17 cellular contexts compared by ENCODE assay signal in the genomic region with DNA sequence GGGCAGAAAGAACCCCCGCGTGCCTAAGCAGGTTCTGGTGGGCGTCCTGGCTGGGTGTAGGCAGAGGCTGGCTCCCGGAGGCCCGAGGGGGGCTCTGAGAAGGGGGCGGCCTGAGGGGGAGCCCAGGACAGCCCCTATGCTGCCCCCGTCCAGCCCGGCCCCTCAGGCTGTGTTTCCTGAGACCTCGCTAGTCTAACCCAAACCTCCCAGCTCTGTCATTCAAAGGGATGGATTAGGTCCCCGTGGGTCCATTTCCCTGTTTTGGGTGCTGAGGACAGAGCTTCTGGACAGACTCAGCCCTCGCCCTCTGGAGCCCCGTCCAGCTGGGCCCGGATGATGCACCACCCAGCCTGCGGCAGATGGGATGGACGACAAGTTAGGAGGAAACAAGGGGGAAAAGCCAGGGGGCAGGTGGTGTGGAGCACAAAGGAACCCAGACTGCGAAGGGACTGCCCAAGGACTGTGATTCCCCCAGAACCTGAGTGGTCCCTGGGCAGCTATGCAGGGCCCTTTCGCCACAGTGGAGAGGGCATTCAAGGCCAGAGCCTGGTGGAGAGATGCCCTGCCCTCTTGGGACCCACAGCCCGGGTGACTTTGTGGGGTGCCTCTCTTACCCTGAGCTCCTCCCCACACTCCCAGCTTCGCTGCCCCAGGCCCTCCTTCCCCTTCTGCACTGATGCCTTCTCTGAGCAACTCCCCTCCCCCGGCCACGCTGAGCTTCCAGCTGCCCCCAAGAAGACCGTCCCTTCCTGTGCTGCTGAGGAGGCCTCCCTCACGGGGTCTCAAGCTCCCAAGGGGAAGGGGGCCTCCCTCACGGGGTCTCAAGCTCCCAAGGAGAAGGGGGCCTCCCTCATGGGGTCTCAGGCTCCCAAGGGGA. TPM values are rescaled to one million over a fixed set of nuclear protein-coding genes. Genes with fewer than 3 reads are reported as not detected.
A peak's percentile ranks its signal among the peaks of the same experiment; 100 is the strongest.
DNase-seq lines count a peak whose midpoint lies in the region; ATAC-seq, FAIRE-seq and TF ChIP-seq lines count a peak whose summit lies in the region.
"Had no signal": no experiment of that assay in that cellular context is flagged by ENCODE, and none has a peak within 500 bp of the region (broad histone marks: within the 10 kb centered on the region; RNA-seq: fewer than 3 reads in every experiment).

No MANE protein-coding gene starts in this region.

- BruUV-seq in HepG2 (replicated peaks; lab: Mats Ljungman, UMichigan): no TSS peak

- peaks cover 0 to 6% (median 0%) of the 10 kb centered on the region in 7 donors for H3K9me3 Mint-ChIP-seq in naive B cell

- peaks cover 15 to 19% (median 17%) of the 10 kb centered on the region in 3 donors for H3K4me1 Mint-ChIP-seq in naive B cell

- H3K4me3 ChIP-seq in HepG2 (replicated peaks in 1 of 3; ENCODE audit: insufficient read depth in 1 of 3, low read depth in 2 of 3, low read length in 3 of 3) (no peak overlapping the region), right lobe of liver (no peak overlapping the region), adrenal gland (no peak overlapping the region), SJCRH30 (no peak overlapping the region)

- H2AFZ ChIP-seq in HepG2 (ENCODE audit: low read length): no peak overlapping the region

- H3K27ac Mint-ChIP-seq in naive B cell: peak overlapping the region in 3 of 6 donors; percentile 59 to 88 (median 71)
- H3K27ac Mint-ChIP-seq: activated CD4-positive, alpha-beta T cell treated with anti-CD3 and anti-CD28 coated beads, Interleukin-2, amount 10 ng/mL, durations not matched to agents 7 days and 5 days; T-helper 2 cell treated with Interferon-gamma antibody and Interleukin-4, amounts not matched to agents 5 μg/mL and 100 μg/mL, for 36 hours had no signal

- TF ChIP-seq RAD21 in HepG2 (CRISPR knock-in tag; IDR thresholded peaks at IDR 0.05): no peak

- POLR2A ChIA-PET in HepG2 (lab: Yijun Ruan, JAX): interaction anchor here (1.4 to 2.3 kb wide), 2 partner anchors 9 to 67 kb away, joined by 4 to 6 read pairs; no protein-coding TSS in a partner anchor

- peaks cover 26 to 57% (median 46%) of the 10 kb centered on the region in 3 donors for H3K27me3 Mint-ChIP-seq in naive B cell

- peak overlapping the region in 5 of 8 donors; percentile 26 to 77 (median 51) for H3K4me3 Mint-ChIP-seq in naive B cell
- H3K4me3 Mint-ChIP-seq: activated CD4-positive, alpha-beta T cell treated with anti-CD3 and anti-CD28 coated beads, Interleukin-2, amount 10 ng/mL, durations not matched to agents 7 days and 5 days; T-helper 2 cell treated with Interferon-gamma antibody and Interleukin-4, amounts not matched to agents 5 μg/mL and 100 μg/mL, for 36 hours had no signal

- H3K36me3 Mint-ChIP-seq in naive B cell: peaks cover 6 to 7% of the 10 kb centered on the region in 2 donors

- H3K36me3 ChIP-seq in HepG2 (replicated peaks in 1 of 2; ENCODE audit: control insufficient read depth in 1 of 2, insufficient read depth in 2 of 2, low read length in 2 of 2) (no peaks in the 10 kb centered on the region), right lobe of liver (no peaks in the 10 kb centered on the region), adrenal gland (replicated peaks in 1 of 2) (no peaks in the 10 kb centered on the region), SJCRH30 (no peaks in the 10 kb centered on the region)
- H3K36me3 ChIP-seq: BE2C had no signal

- WGBS in HepG2 (ENCODE audit: low lambda C conversion rate): 64% methylated on average over 19 of the region's 24 CpGs
- 35% methylated on average over 6 of the region's 24 CpGs for WGBS in right lobe of liver (ENCODE audit: insufficient coverage, low coverage, low lambda C conversion rate, missing lambda C conversion rate)
- WGBS in adrenal gland, 4 donors: 47 to 56% (median 53%) methylated on average over 9 to 24 of the region's 24 CpGs

- TF ChIP-seq CTCF in HepG2 (CRISPR knock-in tag; IDR thresholded peaks at IDR 0.05) (no peak), right lobe of liver (IDR thresholded peaks at IDR 0.05) (no peak), adrenal gland (IDR thresholded peaks at IDR 0.05) (no peak)

- H3K9me3 ChIP-seq in HepG2 (ENCODE audit: low read length) (peaks cover under 1% of the 10 kb centered on the region; the same call in 1 of the 2 replicates), right lobe of liver (no peaks in the 10 kb centered on the region), adrenal gland (replicated peaks in 1 of 3) (no peaks in the 10 kb centered on the region), SJCRH30 (replicated peaks) (no peaks in the 10 kb centered on the region; the same call in 1 of the 2 replicates)

- CTCF ChIA-PET in HepG2 (lab: Yijun Ruan, JAX; ENCODE audit: low intra/inter-chr PET ratio, low total read pairs): no interaction called here

- intact Hi-C loops in HepG2 (cut with micrococcal nuclease; ENCODE audit: unreplicated experiment): no loop called here
- intact Hi-C loops in right lobe of liver (cut with DNase I): no loop called here
- intact Hi-C loops in adrenal gland (cut with DNase I): no loop called here

- H3K4me2 ChIP-seq in HepG2 (ENCODE audit: low read depth, low read length): peak overlapping the region; percentile 1; the same call in 1 of the 2 replicates

- no peak for ATAC-seq in HepG2
- ATAC-seq in right lobe of liver: no peak
- ATAC-seq in naive B cell (ENCODE audit: low read depth in 2 of 2): no peak

- H4K20me1 ChIP-seq in HepG2 (ENCODE audit: insufficient read depth, low read length): peaks cover 4% of the 10 kb centered on the region; the same call in 1 of the 2 replicates

- TF ChIP-seq EP300 in HepG2 (IDR thresholded peaks at IDR 0.05; ENCODE audit: low read depth in 2 of 2, low read length in 2 of 2) (no peak), HepG2 (CRISPR knock-in tag; IDR thresholded peaks at IDR 0.05; ENCODE audit: borderline replicate concordance) (no peak)

- peaks cover 9% of the 10 kb centered on the region for H3K79me2 ChIP-seq in HepG2 (ENCODE audit: insufficient read depth, low read length)

- H3K27me3 ChIP-seq in HepG2 (ENCODE audit: control insufficient read depth in 1 of 2, insufficient read depth in 2 of 2, low read length in 2 of 2): no peaks in the 10 kb centered on the region; a peak in 1 of 5 replicates
- peaks cover 6 to 14% of the 10 kb centered on the region in 2 donors for H3K27me3 ChIP-seq in right lobe of liver
- peaks cover 52% of the 10 kb centered on the region for H3K27me3 ChIP-seq in adrenal gland
- no peaks in the 10 kb centered on the region for H3K27me3 ChIP-seq in SJCRH30

- no peak overlapping the region for H3K9ac ChIP-seq in HepG2 (ENCODE audit: insufficient read depth, low read depth, low read length)

- no peak for TF ChIP-seq POLR2A in HepG2 (IDR thresholded peaks at IDR 0.05; ENCODE audit: insufficient read depth in 1 of 2, low read depth in 2 of 2, low read length in 2 of 2)
- TF ChIP-seq POLR2A in right lobe of liver (IDR thresholded peaks at IDR 0.05): no peak
- TF ChIP-seq POLR2A in adrenal gland (IDR thresholded peaks at IDR 0.05): no peak

- FAIRE-seq in HepG2 (lab: Jason Lieb, UNC): no peak
- FAIRE-seq: small intestine had no signal

- DNase-seq in HepG2 (ENCODE audit: low spot score): no peak
- no peak for DNase-seq in right lobe of liver
- DNase-seq in astrocyte of the hippocampus (ENCODE audit: low read depth, low spot score): peak; percentile 28
- DNase-seq in naive B cell: no peak
- DNase-seq in OCI-M2 (lab: John Stamatoyannopoulos, UW; ENCODE audit: unreplicated experiment): no peak
- no peak for DNase-seq in NCI-H146 (lab: John Stamatoyannopoulos, UW)
- no peak for DNase-seq in adrenal gland
- no peak for DNase-seq in SJCRH30
- DNase-seq: activated CD4-positive, alpha-beta T cell treated with anti-CD3 and anti-CD28 coated beads, Interleukin-2, amount 10 ng/mL, durations not matched to agents 7 days and 5 days; dermis blood vessel endothelial cell; DND-41; NCI-H2029; NCI-H748 treated with DMSO at 0.1 percent for 48 hours; small intestine had no signal

- H3K27ac ChIP-seq in HepG2 (ENCODE audit: extremely low read length, insufficient read depth, low read length) (no peak overlapping the region), right lobe of liver (no peak overlapping the region), adrenal gland (no peak overlapping the region), SJCRH30 (no peak overlapping the region)
- H3K27ac ChIP-seq: RWPE1 had no signal

- H3K4me1 ChIP-seq in HepG2 (ENCODE audit: insufficient read depth, low read length) (peaks cover 39% of the 10 kb centered on the region), right lobe of liver (peaks cover 0 to 34% (median 0%) of the 10 kb centered on the region in 4 donors), adrenal gland (replicated peaks in 1 of 2) (peaks cover 4 to 32% of the 10 kb centered on the region in 2 donors), SJCRH30 (no peaks in the 10 kb centered on the region)
- H3K4me1 ChIP-seq: BE2C had no signal

- in situ Hi-C loops in HepG2 (cut with HindIII; ENCODE audit: extremely low pct_ligation_motif_present, low pct_unique_long_range_greater_than_20kb): no loop called here

RNA-seq across cellular contexts. Expression of gene HES4, which starts 2.8 kb away (rescaled TPM):
- total RNA-seq in HepG2 (2016; rRNA removed; fragmentation: Illumina TruSeq; extraction: Trizol) (4.4 and 8.8 TPM in 2 replicates), right lobe of liver (10 to 100 TPM in 2 of 6 experiments, 1 to 10 TPM in 4; 1.6 to 21.5 (median 5.2) TPM), adrenal gland (10 to 100 TPM in 1 of 8 donors, 1 to 10 TPM in 7; 3.1 to 14.5 (median 6.4) TPM)
- total RNA-seq in HepG2 (2016; cell fraction: cytosol; rRNA removed; fragmentation: Illumina TruSeq; extraction: Trizol; ENCODE audit: low read depth): 16.5 and 25.5 TPM in 2 replicates
- total RNA-seq in HepG2 (2016; cell fraction: insoluble cytoplasmic fraction; rRNA removed; fragmentation: Illumina TruSeq; extraction: Trizol): 3.4 and 7.9 TPM in 2 replicates
- total RNA-seq in HepG2 (2016; cell fraction: membrane; rRNA removed; fragmentation: Illumina TruSeq; extraction: Trizol): 13.5 and 18.3 TPM in 2 replicates
- 6.5 and 8.0 TPM in 2 replicates for total RNA-seq in HepG2 (2016; cell fraction: nucleus; rRNA removed; fragmentation: Illumina TruSeq; extraction: Trizol)
- polyA plus RNA-seq in HepG2 (2011; rRNA removed) (10.6 and 17.6 TPM in 2 replicates), naive B cell (ENCODE audit: low read depth in 6 of 6) (under 1 TPM in 2 of 6 donors, not detected in 4; 0.45 to 0.64 TPM), adrenal gland (10 to 100 TPM in 2 of 3 donors, not detected in 1; 27.3 to 29.8 TPM)
- polyA plus RNA-seq in HepG2 (2011; cell fraction: cytosol; rRNA removed): 11.6 and 28.6 TPM in 2 replicates
- 190 and 210 TPM in 2 replicates for polyA plus RNA-seq in HepG2 (2011; cell fraction: nucleus; rRNA removed)
- 4.3 and 7.0 TPM in 2 replicates for polyA plus RNA-seq in HepG2 (2012)
- 17.0 and 22.1 TPM in 2 replicates for polyA plus RNA-seq in HepG2 (2016; cell fraction: cytosol; fragmentation: Illumina TruSeq; extraction: Trizol; ENCODE audit: low read depth)
- polyA plus RNA-seq in HepG2 (2016; cell fraction: insoluble cytoplasmic fraction; fragmentation: Illumina TruSeq; extraction: Trizol; ENCODE audit: low read depth): 4.5 and 6.0 TPM in 2 replicates
- 10.6 and 11.4 TPM in 2 replicates for polyA plus RNA-seq in HepG2 (2016; cell fraction: membrane; fragmentation: Illumina TruSeq; extraction: Trizol; ENCODE audit: low read depth)
- 16.1 and 18.4 TPM in 2 replicates for polyA plus RNA-seq in HepG2 (2016; cell fraction: nucleus; fragmentation: Illumina TruSeq; extraction: Trizol; ENCODE audit: insufficient read depth, low read depth)
- polyA minus RNA-seq in HepG2 (2011; rRNA and poly(A)+ RNA removed; ENCODE audit: low replicate concordance): 2.2 and 6.1 TPM in 2 replicates
- polyA minus RNA-seq in HepG2 (2011; cell fraction: cytosol; rRNA and poly(A)+ RNA removed): 6.4 and 8.5 TPM in 2 replicates
- polyA minus RNA-seq in HepG2 (2011; cell fraction: nucleus; rRNA and poly(A)+ RNA removed): 4.6 and 8.9 TPM in 2 replicates
- 15.3 and 15.9 TPM in 2 replicates for total RNA-seq in SJCRH30 (2014; rRNA removed; shearing (Covaris generic))

RNA-seq across cellular contexts. Expression of gene PERM1, which starts 15.2 kb away (rescaled TPM):
- total RNA-seq in HepG2 (2016; rRNA removed; fragmentation: Illumina TruSeq; extraction: Trizol) (0.04 TPM in 1 of 2 replicates, not detected in the other), right lobe of liver (under 1 TPM in 4 of 6 experiments, not detected in 2; 0.18 to 0.46 (median 0.28) TPM), adrenal gland (under 1 TPM in 5 of 8 donors, not detected in 3; 0.13 to 0.28 (median 0.14) TPM)
- not detected in 2 replicates for total RNA-seq in HepG2 (2016; cell fraction: cytosol; rRNA removed; fragmentation: Illumina TruSeq; extraction: Trizol; ENCODE audit: low read depth)
- total RNA-seq in HepG2 (2016; cell fraction: insoluble cytoplasmic fraction; rRNA removed; fragmentation: Illumina TruSeq; extraction: Trizol): not detected in 2 replicates
- total RNA-seq in HepG2 (2016; cell fraction: membrane; rRNA removed; fragmentation: Illumina TruSeq; extraction: Trizol): not detected in 2 replicates
- total RNA-seq in HepG2 (2016; cell fraction: nucleus; rRNA removed; fragmentation: Illumina TruSeq; extraction: Trizol): not detected in 2 replicates
- polyA plus RNA-seq in HepG2 (2011; rRNA removed) (0.29 and 0.38 TPM in 2 replicates), naive B cell (ENCODE audit: low read depth in 6 of 6) (not detected), adrenal gland (under 1 TPM in 2 of 3 donors, not detected in 1; 0.40 to 0.88 TPM)
- polyA plus RNA-seq in HepG2 (2011; cell fraction: cytosol; rRNA removed): 0.17 and 0.32 TPM in 2 replicates
- 2.3 and 2.6 TPM in 2 replicates for polyA plus RNA-seq in HepG2 (2011; cell fraction: nucleus; rRNA removed)
- polyA plus RNA-seq in HepG2 (2012): 0.44 TPM in 2 replicates
- not detected in 2 replicates for polyA plus RNA-seq in HepG2 (2016; cell fraction: cytosol; fragmentation: Illumina TruSeq; extraction: Trizol; ENCODE audit: low read depth)
- not detected in 2 replicates for polyA plus RNA-seq in HepG2 (2016; cell fraction: insoluble cytoplasmic fraction; fragmentation: Illumina TruSeq; extraction: Trizol; ENCODE audit: low read depth)
- not detected in 2 replicates for polyA plus RNA-seq in HepG2 (2016; cell fraction: membrane; fragmentation: Illumina TruSeq; extraction: Trizol; ENCODE audit: low read depth)
- polyA plus RNA-seq in HepG2 (2016; cell fraction: nucleus; fragmentation: Illumina TruSeq; extraction: Trizol; ENCODE audit: insufficient read depth, low read depth): not detected in 2 replicates
- polyA minus RNA-seq in HepG2 (2011; rRNA and poly(A)+ RNA removed; ENCODE audit: low replicate concordance): 0.09 and 2.7 TPM in 2 replicates
- 0.44 and 0.59 TPM in 2 replicates for polyA minus RNA-seq in HepG2 (2011; cell fraction: cytosol; rRNA and poly(A)+ RNA removed)
- 0.99 and 1.2 TPM in 2 replicates for polyA minus RNA-seq in HepG2 (2011; cell fraction: nucleus; rRNA and poly(A)+ RNA removed)
- total RNA-seq in SJCRH30 (2014; rRNA removed; shearing (Covaris generic)): 0.13 TPM in 1 of 2 replicates, not detected in the other
- total RNA-seq: activated CD4-positive, alpha-beta T cell treated with anti-CD3 and anti-CD28 coated beads, Interleukin-2, amount 10 ng/mL, durations not matched to agents 7 days and 5 days; dermis blood vessel endothelial cell had no signal

RNA-seq across cellular contexts. Expression of gene ISG15, which starts 16.2 kb away (rescaled TPM):
- total RNA-seq in HepG2 (2016; rRNA removed; fragmentation: Illumina TruSeq; extraction: Trizol): 54.9 and 68.4 TPM in 2 replicates
- total RNA-seq in HepG2 (2016; cell fraction: cytosol; rRNA removed; fragmentation: Illumina TruSeq; extraction: Trizol; ENCODE audit: low read depth): 17.4 and 19.2 TPM in 2 replicates
- total RNA-seq in HepG2 (2016; cell fraction: insoluble cytoplasmic fraction; rRNA removed; fragmentation: Illumina TruSeq; extraction: Trizol): 52.2 and 77.4 TPM in 2 replicates
- total RNA-seq in HepG2 (2016; cell fraction: membrane; rRNA removed; fragmentation: Illumina TruSeq; extraction: Trizol): 17.7 and 18.1 TPM in 2 replicates
- total RNA-seq in HepG2 (2016; cell fraction: nucleus; rRNA removed; fragmentation: Illumina TruSeq; extraction: Trizol): 18.3 and 23.3 TPM in 2 replicates
- polyA plus RNA-seq in HepG2 (2011; rRNA removed): 42.1 and 63.7 TPM in 2 replicates
- polyA plus RNA-seq in HepG2 (2011; cell fraction: cytosol; rRNA removed): 49.9 and 81.6 TPM in 2 replicates
- polyA plus RNA-seq in HepG2 (2011; cell fraction: nucleus; rRNA removed): 24.5 and 32.4 TPM in 2 replicates
- 19.4 and 39.7 TPM in 2 replicates for polyA plus RNA-seq in HepG2 (2012)
- polyA plus RNA-seq in HepG2 (2016; cell fraction: cytosol; fragmentation: Illumina TruSeq; extraction: Trizol; ENCODE audit: low read depth): 13.7 and 17.3 TPM in 2 replicates
- polyA plus RNA-seq in HepG2 (2016; cell fraction: insoluble cytoplasmic fraction; fragmentation: Illumina TruSeq; extraction: Trizol; ENCODE audit: low read depth): 47.3 and 49.3 TPM in 2 replicates
- 10.1 and 12.3 TPM in 2 replicates for polyA plus RNA-seq in HepG2 (2016; cell fraction: membrane; fragmentation: Illumina TruSeq; extraction: Trizol; ENCODE audit: low read depth)
- 22.7 and 27.6 TPM in 2 replicates for polyA plus RNA-seq in HepG2 (2016; cell fraction: nucleus; fragmentation: Illumina TruSeq; extraction: Trizol; ENCODE audit: insufficient read depth, low read depth)
- polyA minus RNA-seq in HepG2 (2011; rRNA and poly(A)+ RNA removed; ENCODE audit: low replicate concordance): 24.2 and 34.4 TPM in 2 replicates
- polyA minus RNA-seq in HepG2 (2011; cell fraction: cytosol; rRNA and poly(A)+ RNA removed): 11.4 and 13.3 TPM in 2 replicates
- 2.1 and 5.1 TPM in 2 replicates for polyA minus RNA-seq in HepG2 (2011; cell fraction: nucleus; rRNA and poly(A)+ RNA removed)
- total RNA-seq in right lobe of liver: 10 to 100 TPM; 16.3 to 98.7 (median 26.4) TPM
- 100 to 1,000 TPM in 4 of 6 donors, 10 to 100 TPM in 2; 55.1 to 183 (median 124) TPM for polyA plus RNA-seq in naive B cell (ENCODE audit: low read depth in 6 of 6)
- 10 to 100 TPM; 11.5 to 58.1 (median 24.3) TPM for total RNA-seq in adrenal gland
- polyA plus RNA-seq in adrenal gland: 100 to 1,000 TPM in 2 of 3 donors, 1 to 10 TPM in 1; 1.7 to 308 (median 220) TPM
- 5.1 and 12.6 TPM in 2 replicates for total RNA-seq in SJCRH30 (2014; rRNA removed; shearing (Covaris generic))

RNA-seq across cellular contexts. Expression of gene AGRN, which starts 22.8 kb away (rescaled TPM):
- total RNA-seq in HepG2 (2016; rRNA removed; fragmentation: Illumina TruSeq; extraction: Trizol) (7.3 and 29.8 TPM in 2 replicates), right lobe of liver (10 to 100 TPM; 14.2 to 44.5 (median 35.2) TPM), adrenal gland (10 to 100 TPM in 6 of 8 donors, 1 to 10 TPM in 2; 6.0 to 20.5 (median 14.0) TPM)
- 2.7 and 2.9 TPM in 2 replicates for total RNA-seq in HepG2 (2016; cell fraction: cytosol; rRNA removed; fragmentation: Illumina TruSeq; extraction: Trizol; ENCODE audit: low read depth)
- total RNA-seq in HepG2 (2016; cell fraction: insoluble cytoplasmic fraction; rRNA removed; fragmentation: Illumina TruSeq; extraction: Trizol): 5.9 and 28.3 TPM in 2 replicates
- total RNA-seq in HepG2 (2016; cell fraction: membrane; rRNA removed; fragmentation: Illumina TruSeq; extraction: Trizol): 4.9 and 5.0 TPM in 2 replicates
- total RNA-seq in HepG2 (2016; cell fraction: nucleus; rRNA removed; fragmentation: Illumina TruSeq; extraction: Trizol): 36.4 and 50.3 TPM in 2 replicates
- polyA plus RNA-seq in HepG2 (2011; rRNA removed) (65.2 and 82.7 TPM in 2 replicates), naive B cell (ENCODE audit: low read depth in 6 of 6) (under 1 TPM in 2 of 6 donors, not detected in 4; 0.04 to 0.52 TPM), adrenal gland (10 to 100 TPM in 2 of 3 donors, 1 to 10 TPM in 1; 2.2 to 27.8 (median 10.2) TPM)
- 37.7 and 58.0 TPM in 2 replicates for polyA plus RNA-seq in HepG2 (2011; cell fraction: cytosol; rRNA removed)
- 667 and 906 TPM in 2 replicates for polyA plus RNA-seq in HepG2 (2011; cell fraction: nucleus; rRNA removed)
- 77.8 and 101 TPM in 2 replicates for polyA plus RNA-seq in HepG2 (2012)
- 1.4 and 1.5 TPM in 2 replicates for polyA plus RNA-seq in HepG2 (2016; cell fraction: cytosol; fragmentation: Illumina TruSeq; extraction: Trizol; ENCODE audit: low read depth)
- 10.7 and 15.5 TPM in 2 replicates for polyA plus RNA-seq in HepG2 (2016; cell fraction: insoluble cytoplasmic fraction; fragmentation: Illumina TruSeq; extraction: Trizol; ENCODE audit: low read depth)
- polyA plus RNA-seq in HepG2 (2016; cell fraction: membrane; fragmentation: Illumina TruSeq; extraction: Trizol; ENCODE audit: low read depth): 3.2 and 3.6 TPM in 2 replicates
- polyA plus RNA-seq in HepG2 (2016; cell fraction: nucleus; fragmentation: Illumina TruSeq; extraction: Trizol; ENCODE audit: insufficient read depth, low read depth): 125 and 134 TPM in 2 replicates
- polyA minus RNA-seq in HepG2 (2011; rRNA and poly(A)+ RNA removed; ENCODE audit: low replicate concordance): 23.8 and 86.8 TPM in 2 replicates
- polyA minus RNA-seq in HepG2 (2011; cell fraction: cytosol; rRNA and poly(A)+ RNA removed): 41.3 and 50.7 TPM in 2 replicates
- 80.3 and 86.4 TPM in 2 replicates for polyA minus RNA-seq in HepG2 (2011; cell fraction: nucleus; rRNA and poly(A)+ RNA removed)
- total RNA-seq in SJCRH30 (2014; rRNA removed; shearing (Covaris generic)): 10.4 and 13.7 TPM in 2 replicates

RNA-seq across cellular contexts. Expression of gene PLEKHN1, which starts 30.8 kb away (rescaled TPM):
- total RNA-seq in HepG2 (2016; rRNA removed; fragmentation: Illumina TruSeq; extraction: Trizol): 0.21 and 0.42 TPM in 2 replicates
- total RNA-seq in HepG2 (2016; cell fraction: cytosol; rRNA removed; fragmentation: Illumina TruSeq; extraction: Trizol; ENCODE audit: low read depth): not detected in 2 replicates
- 0.31 and 0.48 TPM in 2 replicates for total RNA-seq in HepG2 (2016; cell fraction: insoluble cytoplasmic fraction; rRNA removed; fragmentation: Illumina TruSeq; extraction: Trizol)
- total RNA-seq in HepG2 (2016; cell fraction: membrane; rRNA removed; fragmentation: Illumina TruSeq; extraction: Trizol): 0.15 and 0.17 TPM in 2 replicates
- 0.59 and 0.63 TPM in 2 replicates for total RNA-seq in HepG2 (2016; cell fraction: nucleus; rRNA removed; fragmentation: Illumina TruSeq; extraction: Trizol)
- polyA plus RNA-seq in HepG2 (2011; rRNA removed): 0.58 and 0.59 TPM in 2 replicates
- polyA plus RNA-seq in HepG2 (2011; cell fraction: cytosol; rRNA removed): 0.13 and 0.23 TPM in 2 replicates
- polyA plus RNA-seq in HepG2 (2011; cell fraction: nucleus; rRNA removed): 13.2 and 15.5 TPM in 2 replicates
- 0.51 and 0.55 TPM in 2 replicates for polyA plus RNA-seq in HepG2 (2012)
- polyA plus RNA-seq in HepG2 (2016; cell fraction: cytosol; fragmentation: Illumina TruSeq; extraction: Trizol; ENCODE audit: low read depth): 0.05 and 0.09 TPM in 2 replicates
- polyA plus RNA-seq in HepG2 (2016; cell fraction: insoluble cytoplasmic fraction; fragmentation: Illumina TruSeq; extraction: Trizol; ENCODE audit: low read depth): 0.29 and 0.48 TPM in 2 replicates
- polyA plus RNA-seq in HepG2 (2016; cell fraction: membrane; fragmentation: Illumina TruSeq; extraction: Trizol; ENCODE audit: low read depth): 0.13 and 0.29 TPM in 2 replicates
- polyA plus RNA-seq in HepG2 (2016; cell fraction: nucleus; fragmentation: Illumina TruSeq; extraction: Trizol; ENCODE audit: insufficient read depth, low read depth): 2.6 and 2.7 TPM in 2 replicates
- polyA minus RNA-seq in HepG2 (2011; rRNA and poly(A)+ RNA removed; ENCODE audit: low replicate concordance): 0.26 and 0.54 TPM in 2 replicates
- 0.53 TPM in 1 of 2 replicates, not detected in the other for polyA minus RNA-seq in HepG2 (2011; cell fraction: cytosol; rRNA and poly(A)+ RNA removed)
- polyA minus RNA-seq in HepG2 (2011; cell fraction: nucleus; rRNA and poly(A)+ RNA removed): 1.8 and 1.9 TPM in 2 replicates
- 1 to 10 TPM in 1 of 6 experiments, under 1 TPM in 4, not detected in 1; 0.11 to 2.4 (median 0.26) TPM for total RNA-seq in right lobe of liver
- not detected for polyA plus RNA-seq in naive B cell (ENCODE audit: low read depth in 6 of 6)
- 1 to 10 TPM in 3 of 8 donors, under 1 TPM in 3, not detected in 2; 0.30 to 3.8 (median 1.1) TPM for total RNA-seq in adrenal gland
- 10 to 100 TPM in 1 of 3 donors, 1 to 10 TPM in 1, under 1 TPM in 1; 0.05 to 10.5 (median 4.2) TPM for polyA plus RNA-seq in adrenal gland
- 0.04 and 0.05 TPM in 2 replicates for total RNA-seq in SJCRH30 (2014; rRNA removed; shearing (Covaris generic))
